Comparison of ENCODE assay signal across 8 cellular contexts in genomic region chr2:161992526-161992925, GRCh38.
DNase-seq lines count a peak whose midpoint lies in the region; ATAC-seq, FAIRE-seq and TF ChIP-seq lines count a peak whose summit lies in the region.

No MANE protein-coding gene starts in this region.

- H3K27me3 ChIP-seq in KMS-11 (ENCODE audit: insufficient read depth, low read depth) = no peaks in the 10 kb centered on the region

- no peak overlapping the region for H3K4me3 ChIP-seq in KMS-11 (IDR thresholded peaks at IDR 0.05; ENCODE audit: insufficient read depth, low read depth, low read length)

- H3K36me3 ChIP-seq in KMS-11 (ENCODE audit: insufficient read depth) = no peaks in the 10 kb centered on the region

- peak; percentile 33 for DNase-seq in activated T-helper 9 cell treated with anti-CD3 and anti-CD28 coated beads, Interleukin-2, amount 50 U/mL, for 16 hours (ENCODE audit: low read depth)
- DNase-seq in stimulated activated CD4-positive, alpha-beta T cell treated with anti-CD3 and anti-CD28 coated beads, Interleukin-2, amount 100 ng/mL, for 4 hours (ENCODE audit: low read depth) = peak; percentile 32
- DNase-seq in DMS114 treated with DMSO at 0.1 percent for 48 hours (lab: John Stamatoyannopoulos, UW; ENCODE audit: unreplicated experiment) (no peak), GM12892 (ENCODE audit: insufficient read length) (no peak), RKO (ENCODE audit: low spot score) (no peak)

- ATAC-seq in GM21381 (IDR thresholded peaks at IDR 0.05; ENCODE audit: unreplicated experiment) (peak; percentile 69), GM18868 (IDR thresholded peaks at IDR 0.05; ENCODE audit: unreplicated experiment) (no peak)

- H3K9ac ChIP-seq in KMS-11 = no peak overlapping the region

- no peaks in the 10 kb centered on the region for H3K4me1 ChIP-seq in KMS-11 (ENCODE audit: low read depth, poor library complexity, severe bottlenecking)

- H2AFZ ChIP-seq in KMS-11 (ENCODE audit: low read depth) = peak overlapping the region; percentile 1; the same call in 1 of the 2 replicates

- FAIRE-seq in GM12892 (lab: Jason Lieb, UNC) = no peak

- H4K20me1 ChIP-seq in KMS-11 (ENCODE audit: insufficient read depth) = no peaks in the 10 kb centered on the region

- no peak for TF ChIP-seq CTCF in KMS-11 (conservative IDR thresholded peaks at IDR 0.05; ENCODE audit: low read depth, low read length)

- H3K27ac ChIP-seq in KMS-11 = no peak overlapping the region

- no peak for TF ChIP-seq POLR2A in GM12892 (IDR thresholded peaks at IDR 0.05; ENCODE audit: low read depth, low read length)

- no peak overlapping the region; the same call in 1 of the 2 replicates for H3K4me2 ChIP-seq in KMS-11

- no peaks in the 10 kb centered on the region for H3K79me2 ChIP-seq in KMS-11 (ENCODE audit: insufficient read depth, low read depth)

Comparison
In these comparisons a context has a peak if more than half of its experiments do, and no peak if none do; other contexts are left out.
1. DNase-seq: peak in activated T-helper 9 cell treated with anti-CD3 and anti-CD28 coated beads, Interleukin-2, amount 50 U/mL, for 16 hours (single experiment) and stimulated activated CD4-positive, alpha-beta T cell treated with anti-CD3 and anti-CD28 coated beads, Interleukin-2, amount 100 ng/mL, for 4 hours (single experiment); none in DMS114 treated with DMSO at 0.1 percent for 48 hours (single experiment), GM12892 (single experiment) and RKO (single experiment).